Comparison of ENCODE assay signal across 1 cellular context in the genomic region with DNA sequence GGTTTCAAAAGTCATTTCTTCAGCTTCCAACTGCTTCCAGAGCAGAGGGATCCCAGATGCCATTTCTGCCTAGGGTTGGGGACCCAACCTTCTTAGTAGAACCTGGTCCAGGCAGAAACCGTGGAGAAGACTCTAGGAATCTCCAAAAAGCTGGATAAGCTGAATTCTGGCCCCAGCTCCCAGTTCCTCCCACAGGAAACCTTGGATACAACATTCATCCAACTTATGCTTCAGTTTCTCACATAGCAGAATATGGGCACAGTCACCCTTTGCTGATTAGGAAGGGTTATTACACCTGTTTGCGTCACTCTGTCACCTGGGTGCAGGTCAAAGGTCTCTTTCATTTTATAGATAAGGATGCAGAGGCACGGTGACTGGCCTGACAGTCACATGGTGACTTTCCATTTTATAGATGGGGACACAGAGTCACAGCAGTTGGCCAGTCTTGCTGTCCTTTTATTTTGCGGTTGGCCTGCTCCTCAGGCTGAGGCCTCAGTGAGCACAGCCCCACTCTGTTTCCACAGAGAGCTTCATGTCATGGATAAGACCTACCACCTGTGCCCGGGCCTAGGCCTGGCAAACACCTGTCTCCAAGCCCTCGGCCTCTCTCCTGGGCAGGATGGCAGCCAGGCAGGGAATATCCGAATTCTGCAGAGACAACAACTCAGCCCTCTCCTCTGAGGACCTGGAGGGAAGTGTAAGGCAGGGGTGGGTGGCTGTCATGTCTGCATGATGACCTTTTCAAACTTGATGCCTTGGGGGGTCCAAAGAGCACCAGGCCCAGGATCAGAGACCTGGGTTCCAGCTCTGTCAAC.
TF ChIP-seq lines count a peak whose summit lies in the region.

No MANE protein-coding gene starts in this region.

TF ChIP-seq in GM12878, 131 proteins besides CTCF, POLR2A, EP300 and RAD21 (continued from another document and continues in another):
- TF ChIP-seq, protein P1, sequence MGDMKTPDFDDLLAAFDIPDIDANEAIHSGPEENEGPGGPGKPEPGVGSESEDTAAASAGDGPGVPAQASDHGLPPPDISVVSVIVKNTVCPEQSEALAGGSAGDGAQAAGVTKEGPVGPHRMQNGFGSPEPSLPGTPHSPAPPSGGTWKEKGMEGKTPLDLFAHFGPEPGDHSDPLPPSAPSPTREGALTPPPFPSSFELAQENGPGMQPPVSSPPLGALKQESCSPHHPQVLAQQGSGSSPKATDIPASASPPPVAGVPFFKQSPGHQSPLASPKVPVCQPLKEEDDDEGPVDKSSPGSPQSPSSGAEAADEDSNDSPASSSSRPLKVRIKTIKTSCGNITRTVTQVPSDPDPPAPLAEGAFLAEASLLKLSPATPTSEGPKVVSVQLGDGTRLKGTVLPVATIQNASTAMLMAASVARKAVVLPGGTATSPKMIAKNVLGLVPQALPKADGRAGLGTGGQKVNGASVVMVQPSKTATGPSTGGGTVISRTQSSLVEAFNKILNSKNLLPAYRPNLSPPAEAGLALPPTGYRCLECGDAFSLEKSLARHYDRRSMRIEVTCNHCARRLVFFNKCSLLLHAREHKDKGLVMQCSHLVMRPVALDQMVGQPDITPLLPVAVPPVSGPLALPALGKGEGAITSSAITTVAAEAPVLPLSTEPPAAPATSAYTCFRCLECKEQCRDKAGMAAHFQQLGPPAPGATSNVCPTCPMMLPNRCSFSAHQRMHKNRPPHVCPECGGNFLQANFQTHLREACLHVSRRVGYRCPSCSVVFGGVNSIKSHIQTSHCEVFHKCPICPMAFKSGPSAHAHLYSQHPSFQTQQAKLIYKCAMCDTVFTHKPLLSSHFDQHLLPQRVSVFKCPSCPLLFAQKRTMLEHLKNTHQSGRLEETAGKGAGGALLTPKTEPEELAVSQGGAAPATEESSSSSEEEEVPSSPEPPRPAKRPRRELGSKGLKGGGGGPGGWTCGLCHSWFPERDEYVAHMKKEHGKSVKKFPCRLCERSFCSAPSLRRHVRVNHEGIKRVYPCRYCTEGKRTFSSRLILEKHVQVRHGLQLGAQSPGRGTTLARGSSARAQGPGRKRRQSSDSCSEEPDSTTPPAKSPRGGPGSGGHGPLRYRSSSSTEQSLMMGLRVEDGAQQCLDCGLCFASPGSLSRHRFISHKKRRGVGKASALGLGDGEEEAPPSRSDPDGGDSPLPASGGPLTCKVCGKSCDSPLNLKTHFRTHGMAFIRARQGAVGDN (IDR thresholded peaks at IDR 0.05) = peak; percentile 85
- no peak for TF ChIP-seq JUND (IDR thresholded peaks at IDR 0.05; ENCODE audit: low read depth, low read length)
- TF ChIP-seq, protein P2, sequence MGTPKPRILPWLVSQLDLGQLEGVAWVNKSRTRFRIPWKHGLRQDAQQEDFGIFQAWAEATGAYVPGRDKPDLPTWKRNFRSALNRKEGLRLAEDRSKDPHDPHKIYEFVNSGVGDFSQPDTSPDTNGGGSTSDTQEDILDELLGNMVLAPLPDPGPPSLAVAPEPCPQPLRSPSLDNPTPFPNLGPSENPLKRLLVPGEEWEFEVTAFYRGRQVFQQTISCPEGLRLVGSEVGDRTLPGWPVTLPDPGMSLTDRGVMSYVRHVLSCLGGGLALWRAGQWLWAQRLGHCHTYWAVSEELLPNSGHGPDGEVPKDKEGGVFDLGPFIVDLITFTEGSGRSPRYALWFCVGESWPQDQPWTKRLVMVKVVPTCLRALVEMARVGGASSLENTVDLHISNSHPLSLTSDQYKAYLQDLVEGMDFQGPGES (IDR thresholded peaks at IDR 0.05) = no peak
- TF ChIP-seq, protein P3, sequence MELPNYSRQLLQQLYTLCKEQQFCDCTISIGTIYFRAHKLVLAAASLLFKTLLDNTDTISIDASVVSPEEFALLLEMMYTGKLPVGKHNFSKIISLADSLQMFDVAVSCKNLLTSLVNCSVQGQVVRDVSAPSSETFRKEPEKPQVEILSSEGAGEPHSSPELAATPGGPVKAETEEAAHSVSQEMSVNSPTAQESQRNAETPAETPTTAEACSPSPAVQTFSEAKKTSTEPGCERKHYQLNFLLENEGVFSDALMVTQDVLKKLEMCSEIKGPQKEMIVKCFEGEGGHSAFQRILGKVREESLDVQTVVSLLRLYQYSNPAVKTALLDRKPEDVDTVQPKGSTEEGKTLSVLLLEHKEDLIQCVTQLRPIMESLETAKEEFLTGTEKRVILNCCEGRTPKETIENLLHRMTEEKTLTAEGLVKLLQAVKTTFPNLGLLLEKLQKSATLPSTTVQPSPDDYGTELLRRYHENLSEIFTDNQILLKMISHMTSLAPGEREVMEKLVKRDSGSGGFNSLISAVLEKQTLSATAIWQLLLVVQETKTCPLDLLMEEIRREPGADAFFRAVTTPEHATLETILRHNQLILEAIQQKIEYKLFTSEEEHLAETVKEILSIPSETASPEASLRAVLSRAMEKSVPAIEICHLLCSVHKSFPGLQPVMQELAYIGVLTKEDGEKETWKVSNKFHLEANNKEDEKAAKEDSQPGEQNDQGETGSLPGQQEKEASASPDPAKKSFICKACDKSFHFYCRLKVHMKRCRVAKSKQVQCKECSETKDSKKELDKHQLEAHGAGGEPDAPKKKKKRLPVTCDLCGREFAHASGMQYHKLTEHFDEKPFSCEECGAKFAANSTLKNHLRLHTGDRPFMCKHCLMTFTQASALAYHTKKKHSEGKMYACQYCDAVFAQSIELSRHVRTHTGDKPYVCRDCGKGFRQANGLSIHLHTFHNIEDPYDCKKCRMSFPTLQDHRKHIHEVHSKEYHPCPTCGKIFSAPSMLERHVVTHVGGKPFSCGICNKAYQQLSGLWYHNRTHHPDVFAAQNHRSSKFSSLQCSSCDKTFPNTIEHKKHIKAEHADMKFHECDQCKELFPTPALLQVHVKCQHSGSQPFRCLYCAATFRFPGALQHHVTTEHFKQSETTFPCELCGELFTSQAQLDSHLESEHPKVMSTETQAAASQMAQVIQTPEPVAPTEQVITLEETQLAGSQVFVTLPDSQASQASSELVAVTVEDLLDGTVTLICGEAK (IDR thresholded peaks at IDR 0.05; ENCODE audit: borderline replicate concordance) = no peak
- no peak for TF ChIP-seq TCF12 (IDR thresholded peaks at IDR 0.05; ENCODE audit: low read depth, low read length)
- TF ChIP-seq, protein P4, sequence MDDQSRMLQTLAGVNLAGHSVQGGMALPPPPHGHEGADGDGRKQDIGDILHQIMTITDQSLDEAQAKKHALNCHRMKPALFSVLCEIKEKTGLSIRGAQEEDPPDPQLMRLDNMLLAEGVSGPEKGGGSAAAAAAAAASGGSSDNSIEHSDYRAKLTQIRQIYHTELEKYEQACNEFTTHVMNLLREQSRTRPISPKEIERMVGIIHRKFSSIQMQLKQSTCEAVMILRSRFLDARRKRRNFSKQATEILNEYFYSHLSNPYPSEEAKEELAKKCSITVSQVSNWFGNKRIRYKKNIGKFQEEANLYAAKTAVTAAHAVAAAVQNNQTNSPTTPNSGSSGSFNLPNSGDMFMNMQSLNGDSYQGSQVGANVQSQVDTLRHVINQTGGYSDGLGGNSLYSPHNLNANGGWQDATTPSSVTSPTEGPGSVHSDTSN (IDR thresholded peaks at IDR 0.05; ENCODE audit: insufficient replicate concordance, low read depth, low read length) = no peak
- TF ChIP-seq, protein P5, sequence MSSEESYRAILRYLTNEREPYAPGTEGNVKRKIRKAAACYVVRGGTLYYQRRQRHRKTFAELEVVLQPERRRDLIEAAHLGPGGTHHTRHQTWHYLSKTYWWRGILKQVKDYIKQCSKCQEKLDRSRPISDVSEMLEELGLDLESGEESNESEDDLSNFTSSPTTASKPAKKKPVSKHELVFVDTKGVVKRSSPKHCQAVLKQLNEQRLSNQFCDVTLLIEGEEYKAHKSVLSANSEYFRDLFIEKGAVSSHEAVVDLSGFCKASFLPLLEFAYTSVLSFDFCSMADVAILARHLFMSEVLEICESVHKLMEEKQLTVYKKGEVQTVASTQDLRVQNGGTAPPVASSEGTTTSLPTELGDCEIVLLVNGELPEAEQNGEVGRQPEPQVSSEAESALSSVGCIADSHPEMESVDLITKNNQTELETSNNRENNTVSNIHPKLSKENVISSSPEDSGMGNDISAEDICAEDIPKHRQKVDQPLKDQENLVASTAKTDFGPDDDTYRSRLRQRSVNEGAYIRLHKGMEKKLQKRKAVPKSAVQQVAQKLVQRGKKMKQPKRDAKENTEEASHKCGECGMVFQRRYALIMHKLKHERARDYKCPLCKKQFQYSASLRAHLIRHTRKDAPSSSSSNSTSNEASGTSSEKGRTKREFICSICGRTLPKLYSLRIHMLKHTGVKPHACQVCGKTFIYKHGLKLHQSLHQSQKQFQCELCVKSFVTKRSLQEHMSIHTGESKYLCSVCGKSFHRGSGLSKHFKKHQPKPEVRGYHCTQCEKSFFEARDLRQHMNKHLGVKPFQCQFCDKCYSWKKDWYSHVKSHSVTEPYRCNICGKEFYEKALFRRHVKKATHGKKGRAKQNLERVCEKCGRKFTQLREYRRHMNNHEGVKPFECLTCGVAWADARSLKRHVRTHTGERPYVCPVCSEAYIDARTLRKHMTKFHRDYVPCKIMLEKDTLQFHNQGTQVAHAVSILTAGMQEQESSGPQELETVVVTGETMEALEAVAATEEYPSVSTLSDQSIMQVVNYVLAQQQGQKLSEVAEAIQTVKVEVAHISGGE (CRISPR knock-in tag; IDR thresholded peaks at IDR 0.05) = no peak
- TF ChIP-seq, protein P6, sequence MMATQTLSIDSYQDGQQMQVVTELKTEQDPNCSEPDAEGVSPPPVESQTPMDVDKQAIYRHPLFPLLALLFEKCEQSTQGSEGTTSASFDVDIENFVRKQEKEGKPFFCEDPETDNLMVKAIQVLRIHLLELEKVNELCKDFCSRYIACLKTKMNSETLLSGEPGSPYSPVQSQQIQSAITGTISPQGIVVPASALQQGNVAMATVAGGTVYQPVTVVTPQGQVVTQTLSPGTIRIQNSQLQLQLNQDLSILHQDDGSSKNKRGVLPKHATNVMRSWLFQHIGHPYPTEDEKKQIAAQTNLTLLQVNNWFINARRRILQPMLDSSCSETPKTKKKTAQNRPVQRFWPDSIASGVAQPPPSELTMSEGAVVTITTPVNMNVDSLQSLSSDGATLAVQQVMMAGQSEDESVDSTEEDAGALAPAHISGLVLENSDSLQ (IDR thresholded peaks at IDR 0.05) = peak; percentile 26; the same call in 1 of the 2 replicates
- TF ChIP-seq GATAD2B (conservative IDR thresholded peaks at IDR 0.05; ENCODE audit: low read depth) = peak; percentile 17
- TF ChIP-seq, protein P7, sequence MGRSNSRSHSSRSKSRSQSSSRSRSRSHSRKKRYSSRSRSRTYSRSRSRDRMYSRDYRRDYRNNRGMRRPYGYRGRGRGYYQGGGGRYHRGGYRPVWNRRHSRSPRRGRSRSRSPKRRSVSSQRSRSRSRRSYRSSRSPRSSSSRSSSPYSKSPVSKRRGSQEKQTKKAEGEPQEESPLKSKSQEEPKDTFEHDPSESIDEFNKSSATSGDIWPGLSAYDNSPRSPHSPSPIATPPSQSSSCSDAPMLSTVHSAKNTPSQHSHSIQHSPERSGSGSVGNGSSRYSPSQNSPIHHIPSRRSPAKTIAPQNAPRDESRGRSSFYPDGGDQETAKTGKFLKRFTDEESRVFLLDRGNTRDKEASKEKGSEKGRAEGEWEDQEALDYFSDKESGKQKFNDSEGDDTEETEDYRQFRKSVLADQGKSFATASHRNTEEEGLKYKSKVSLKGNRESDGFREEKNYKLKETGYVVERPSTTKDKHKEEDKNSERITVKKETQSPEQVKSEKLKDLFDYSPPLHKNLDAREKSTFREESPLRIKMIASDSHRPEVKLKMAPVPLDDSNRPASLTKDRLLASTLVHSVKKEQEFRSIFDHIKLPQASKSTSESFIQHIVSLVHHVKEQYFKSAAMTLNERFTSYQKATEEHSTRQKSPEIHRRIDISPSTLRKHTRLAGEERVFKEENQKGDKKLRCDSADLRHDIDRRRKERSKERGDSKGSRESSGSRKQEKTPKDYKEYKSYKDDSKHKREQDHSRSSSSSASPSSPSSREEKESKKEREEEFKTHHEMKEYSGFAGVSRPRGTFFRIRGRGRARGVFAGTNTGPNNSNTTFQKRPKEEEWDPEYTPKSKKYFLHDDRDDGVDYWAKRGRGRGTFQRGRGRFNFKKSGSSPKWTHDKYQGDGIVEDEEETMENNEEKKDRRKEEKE (IDR thresholded peaks at IDR 0.05) = no peak
- no peak for TF ChIP-seq HDAC6 (IDR thresholded peaks at IDR 0.05; ENCODE audit: unreplicated experiment)
- TF ChIP-seq SMAD1 (IDR thresholded peaks at IDR 0.05; ENCODE audit: low read depth, partially characterized antibody) = no peak
- no peak; the same call in none of the 2 replicates for TF ChIP-seq ZNF24 (IDR thresholded peaks at IDR 0.05)
- TF ChIP-seq, protein P8, sequence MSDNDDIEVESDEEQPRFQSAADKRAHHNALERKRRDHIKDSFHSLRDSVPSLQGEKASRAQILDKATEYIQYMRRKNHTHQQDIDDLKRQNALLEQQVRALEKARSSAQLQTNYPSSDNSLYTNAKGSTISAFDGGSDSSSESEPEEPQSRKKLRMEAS (IDR thresholded peaks at IDR 0.05; ENCODE audit: low read depth, low read length) = no peak
- TF ChIP-seq, protein P9, sequence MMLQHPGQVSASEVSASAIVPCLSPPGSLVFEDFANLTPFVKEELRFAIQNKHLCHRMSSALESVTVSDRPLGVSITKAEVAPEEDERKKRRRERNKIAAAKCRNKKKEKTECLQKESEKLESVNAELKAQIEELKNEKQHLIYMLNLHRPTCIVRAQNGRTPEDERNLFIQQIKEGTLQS (IDR thresholded peaks at IDR 0.05; ENCODE audit: borderline replicate concordance, extremely low read depth, low read depth, low read length) = no peak
- no peak for TF ChIP-seq SUZ12 (IDR thresholded peaks at IDR 0.05; ENCODE audit: unreplicated experiment)
- TF ChIP-seq IKZF1 (conservative IDR thresholded peaks at IDR 0.05) = no peak; the same call in none of the 2 replicates
- TF ChIP-seq, protein P10, sequence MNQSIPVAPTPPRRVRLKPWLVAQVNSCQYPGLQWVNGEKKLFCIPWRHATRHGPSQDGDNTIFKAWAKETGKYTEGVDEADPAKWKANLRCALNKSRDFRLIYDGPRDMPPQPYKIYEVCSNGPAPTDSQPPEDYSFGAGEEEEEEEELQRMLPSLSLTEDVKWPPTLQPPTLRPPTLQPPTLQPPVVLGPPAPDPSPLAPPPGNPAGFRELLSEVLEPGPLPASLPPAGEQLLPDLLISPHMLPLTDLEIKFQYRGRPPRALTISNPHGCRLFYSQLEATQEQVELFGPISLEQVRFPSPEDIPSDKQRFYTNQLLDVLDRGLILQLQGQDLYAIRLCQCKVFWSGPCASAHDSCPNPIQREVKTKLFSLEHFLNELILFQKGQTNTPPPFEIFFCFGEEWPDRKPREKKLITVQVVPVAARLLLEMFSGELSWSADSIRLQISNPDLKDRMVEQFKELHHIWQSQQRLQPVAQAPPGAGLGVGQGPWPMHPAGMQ (IDR thresholded peaks at IDR 0.05; ENCODE audit: borderline replicate concordance) = no peak
- TF ChIP-seq SMARCA5 (IDR thresholded peaks at IDR 0.05) = 0 out of 2 replicates have a peak, but pooled peaks have one; percentile 40
- no peak for TF ChIP-seq CBFB (IDR thresholded peaks at IDR 0.05; ENCODE audit: low read depth)
- no peak for TF ChIP-seq SREBF1 (IDR thresholded peaks at IDR 0.05; ENCODE audit: low read length)
- 0 out of 3 replicates have a peak, but pooled peaks have one; percentile 6 for TF ChIP-seq POU2F2 (IDR thresholded peaks at IDR 0.05; ENCODE audit: borderline replicate concordance, low read depth, low read length)
- TF ChIP-seq, protein P11, sequence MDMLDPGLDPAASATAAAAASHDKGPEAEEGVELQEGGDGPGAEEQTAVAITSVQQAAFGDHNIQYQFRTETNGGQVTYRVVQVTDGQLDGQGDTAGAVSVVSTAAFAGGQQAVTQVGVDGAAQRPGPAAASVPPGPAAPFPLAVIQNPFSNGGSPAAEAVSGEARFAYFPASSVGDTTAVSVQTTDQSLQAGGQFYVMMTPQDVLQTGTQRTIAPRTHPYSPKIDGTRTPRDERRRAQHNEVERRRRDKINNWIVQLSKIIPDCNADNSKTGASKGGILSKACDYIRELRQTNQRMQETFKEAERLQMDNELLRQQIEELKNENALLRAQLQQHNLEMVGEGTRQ (IDR thresholded peaks at IDR 0.05; ENCODE audit: borderline replicate concordance, low read depth, low read length) = no peak
- TF ChIP-seq CBX3 (IDR thresholded peaks at IDR 0.05; ENCODE audit: borderline replicate concordance, low read depth) = no peak
- no peak for TF ChIP-seq PAX5 (IDR thresholded peaks at IDR 0.05; ENCODE audit: borderline replicate concordance, low read depth, low read length)
- no peak for TF ChIP-seq CBX5 (IDR thresholded peaks at IDR 0.05; ENCODE audit: low read depth)
- TF ChIP-seq ZNF274 (IDR thresholded peaks at IDR 0.05; ENCODE audit: insufficient read depth, insufficient read length) = no peak
- TF ChIP-seq SIN3A (IDR thresholded peaks at IDR 0.05; ENCODE audit: low read depth, low read length) = no peak
- no peak for TF ChIP-seq CREB1 (IDR thresholded peaks at IDR 0.05; ENCODE audit: low read depth)
